Comparison of ENCODE assay signal across 2 cellular contexts in the genomic region with DNA sequence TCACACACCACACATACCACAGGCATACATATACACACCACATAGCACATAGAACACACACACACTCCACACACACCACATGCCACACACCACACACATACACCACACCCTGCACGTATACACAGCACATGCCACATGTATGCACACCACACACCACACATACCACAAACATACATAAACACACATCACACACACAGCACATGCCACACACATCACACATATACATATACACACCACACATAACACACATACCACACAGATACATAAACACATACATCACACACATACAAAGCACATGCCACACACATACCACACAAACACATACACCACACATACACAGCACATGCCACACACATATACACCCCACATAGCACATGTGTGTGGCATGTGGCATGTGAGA.
TF ChIP-seq lines count a peak whose summit lies in the region.

No MANE protein-coding gene starts in this region.

TF ChIP-seq in HEK293, 187 proteins besides CTCF, POLR2A, EP300 and RAD21 (continued from another document):
- TF ChIP-seq ZNF239 (tag by site-specific recombination; IDR thresholded peaks at IDR 0.05): no peak
- no peak for TF ChIP-seq ZNF560 (tag by site-specific recombination; IDR thresholded peaks at IDR 0.05; ENCODE audit: borderline replicate concordance)
- TF ChIP-seq, protein P1, sequence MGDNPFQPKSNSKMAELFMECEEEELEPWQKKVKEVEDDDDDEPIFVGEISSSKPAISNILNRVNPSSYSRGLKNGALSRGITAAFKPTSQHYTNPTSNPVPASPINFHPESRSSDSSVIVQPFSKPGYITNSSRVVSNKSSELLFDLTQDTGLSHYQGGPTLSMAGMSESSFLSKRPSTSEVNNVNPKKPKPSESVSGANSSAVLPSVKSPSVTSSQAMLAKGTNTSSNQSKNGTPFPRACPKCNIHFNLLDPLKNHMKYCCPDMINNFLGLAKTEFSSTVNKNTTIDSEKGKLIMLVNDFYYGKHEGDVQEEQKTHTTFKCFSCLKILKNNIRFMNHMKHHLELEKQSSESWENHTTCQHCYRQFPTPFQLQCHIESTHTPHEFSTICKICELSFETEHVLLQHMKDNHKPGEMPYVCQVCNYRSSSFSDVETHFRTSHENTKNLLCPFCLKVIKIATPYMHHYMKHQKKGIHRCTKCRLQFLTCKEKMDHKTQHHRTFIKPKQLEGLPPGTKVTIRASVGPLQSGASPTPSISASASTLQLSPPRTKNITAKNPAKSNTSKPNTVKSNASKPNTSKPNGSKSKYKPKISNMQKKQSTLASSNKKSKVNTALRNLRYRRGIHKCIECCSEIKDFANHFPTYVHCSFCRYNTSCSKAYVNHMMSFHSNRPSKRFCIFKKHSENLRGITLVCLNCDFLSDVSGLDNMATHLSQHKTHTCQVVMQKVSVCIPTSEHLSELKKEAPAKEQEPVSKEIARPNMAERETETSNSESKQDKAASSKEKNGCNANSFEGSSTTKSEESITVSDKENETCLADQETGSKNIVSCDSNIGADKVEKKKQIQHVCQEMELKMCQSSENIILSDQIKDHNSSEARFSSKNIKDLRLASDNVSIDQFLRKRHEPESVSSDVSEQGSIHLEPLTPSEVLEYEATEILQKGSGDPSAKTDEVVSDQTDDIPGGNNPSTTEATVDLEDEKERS (tag by site-specific recombination; IDR thresholded peaks at IDR 0.05): no peak
- TF ChIP-seq ZNF473 (tag by site-specific recombination; IDR thresholded peaks at IDR 0.05): 0 out of 2 replicates have a peak, but pooled peaks have one; percentile 47
- no peak for TF ChIP-seq ZNF658 (tag by site-specific recombination; IDR thresholded peaks at IDR 0.05)
- TF ChIP-seq ZNF521 (tag by site-specific recombination; IDR thresholded peaks at IDR 0.05): 0 out of 2 replicates have a peak, but pooled peaks have one; percentile 53
- TF ChIP-seq, protein P2, sequence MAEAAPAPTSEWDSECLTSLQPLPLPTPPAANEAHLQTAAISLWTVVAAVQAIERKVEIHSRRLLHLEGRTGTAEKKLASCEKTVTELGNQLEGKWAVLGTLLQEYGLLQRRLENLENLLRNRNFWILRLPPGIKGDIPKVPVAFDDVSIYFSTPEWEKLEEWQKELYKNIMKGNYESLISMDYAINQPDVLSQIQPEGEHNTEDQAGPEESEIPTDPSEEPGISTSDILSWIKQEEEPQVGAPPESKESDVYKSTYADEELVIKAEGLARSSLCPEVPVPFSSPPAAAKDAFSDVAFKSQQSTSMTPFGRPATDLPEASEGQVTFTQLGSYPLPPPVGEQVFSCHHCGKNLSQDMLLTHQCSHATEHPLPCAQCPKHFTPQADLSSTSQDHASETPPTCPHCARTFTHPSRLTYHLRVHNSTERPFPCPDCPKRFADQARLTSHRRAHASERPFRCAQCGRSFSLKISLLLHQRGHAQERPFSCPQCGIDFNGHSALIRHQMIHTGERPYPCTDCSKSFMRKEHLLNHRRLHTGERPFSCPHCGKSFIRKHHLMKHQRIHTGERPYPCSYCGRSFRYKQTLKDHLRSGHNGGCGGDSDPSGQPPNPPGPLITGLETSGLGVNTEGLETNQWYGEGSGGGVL (tag by site-specific recombination; IDR thresholded peaks at IDR 0.05): no peak
- TF ChIP-seq YY1 (tag by site-specific recombination; IDR thresholded peaks at IDR 0.05): no peak
- TF ChIP-seq, protein P3, sequence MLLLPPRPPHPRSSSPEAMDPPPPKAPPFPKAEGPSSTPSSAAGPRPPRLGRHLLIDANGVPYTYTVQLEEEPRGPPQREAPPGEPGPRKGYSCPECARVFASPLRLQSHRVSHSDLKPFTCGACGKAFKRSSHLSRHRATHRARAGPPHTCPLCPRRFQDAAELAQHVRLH (tag by site-specific recombination; IDR thresholded peaks at IDR 0.05): no peak

TF ChIP-seq in K562, 482 proteins besides CTCF, POLR2A, EP300 and RAD21 (continued from another document):
- no peak for TF ChIP-seq TAF15 (IDR thresholded peaks at IDR 0.05; ENCODE audit: low read depth, low read length)
- TF ChIP-seq CREB1 (IDR thresholded peaks at IDR 0.05): no peak
- no peak for TF ChIP-seq CREB1 (CRISPR knock-in tag; IDR thresholded peaks at IDR 0.05)
- TF ChIP-seq PHF20 (IDR thresholded peaks at IDR 0.05; ENCODE audit: partially characterized antibody): peak; percentile 56
- no peak for TF ChIP-seq SMC3 (conservative IDR thresholded peaks at IDR 0.05; ENCODE audit: insufficient read depth, low read depth, low read length)
- TF ChIP-seq ZEB2 (IDR thresholded peaks at IDR 0.05): no peak
- TF ChIP-seq, protein P4, sequence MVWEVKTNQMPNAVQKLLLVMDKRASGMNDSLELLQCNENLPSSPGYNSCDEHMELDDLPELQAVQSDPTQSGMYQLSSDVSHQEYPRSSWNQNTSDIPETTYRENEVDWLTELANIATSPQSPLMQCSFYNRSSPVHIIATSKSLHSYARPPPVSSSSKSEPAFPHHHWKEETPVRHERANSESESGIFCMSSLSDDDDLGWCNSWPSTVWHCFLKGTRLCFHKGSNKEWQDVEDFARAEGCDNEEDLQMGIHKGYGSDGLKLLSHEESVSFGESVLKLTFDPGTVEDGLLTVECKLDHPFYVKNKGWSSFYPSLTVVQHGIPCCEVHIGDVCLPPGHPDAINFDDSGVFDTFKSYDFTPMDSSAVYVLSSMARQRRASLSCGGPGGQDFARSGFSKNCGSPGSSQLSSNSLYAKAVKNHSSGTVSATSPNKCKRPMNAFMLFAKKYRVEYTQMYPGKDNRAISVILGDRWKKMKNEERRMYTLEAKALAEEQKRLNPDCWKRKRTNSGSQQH (CRISPR knock-in tag; IDR thresholded peaks at IDR 0.05): peak; percentile 67; the same call in 1 of the 2 replicates
- TF ChIP-seq, protein P5, sequence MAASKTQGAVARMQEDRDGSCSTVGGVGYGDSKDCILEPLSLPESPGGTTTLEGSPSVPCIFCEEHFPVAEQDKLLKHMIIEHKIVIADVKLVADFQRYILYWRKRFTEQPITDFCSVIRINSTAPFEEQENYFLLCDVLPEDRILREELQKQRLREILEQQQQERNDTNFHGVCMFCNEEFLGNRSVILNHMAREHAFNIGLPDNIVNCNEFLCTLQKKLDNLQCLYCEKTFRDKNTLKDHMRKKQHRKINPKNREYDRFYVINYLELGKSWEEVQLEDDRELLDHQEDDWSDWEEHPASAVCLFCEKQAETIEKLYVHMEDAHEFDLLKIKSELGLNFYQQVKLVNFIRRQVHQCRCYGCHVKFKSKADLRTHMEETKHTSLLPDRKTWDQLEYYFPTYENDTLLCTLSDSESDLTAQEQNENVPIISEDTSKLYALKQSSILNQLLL (CRISPR knock-in tag; IDR thresholded peaks at IDR 0.05; ENCODE audit: borderline replicate concordance): no peak
- no peak for TF ChIP-seq NFE2L1 (tag; IDR thresholded peaks at IDR 0.05; ENCODE audit: borderline replicate concordance, low read depth)
- no peak for TF ChIP-seq NR4A1 (CRISPR knock-in tag; IDR thresholded peaks at IDR 0.05)
- no peak for TF ChIP-seq NR4A1 (tag; IDR thresholded peaks at IDR 0.05)
- no peak for TF ChIP-seq TSC22D4 (tag; IDR thresholded peaks at IDR 0.05)
- TF ChIP-seq YBX1 (IDR thresholded peaks at IDR 0.05): no peak
- TF ChIP-seq HLTF (IDR thresholded peaks at IDR 0.05): 0 out of 2 replicates have a peak, but pooled peaks have one; percentile 57
- TF ChIP-seq PHF21A (IDR thresholded peaks at IDR 0.05; ENCODE audit: borderline replicate concordance, low read depth): no peak
- no peak for TF ChIP-seq ZNF184 (CRISPR knock-in tag; IDR thresholded peaks at IDR 0.05)
- TF ChIP-seq ZNF589 (CRISPR knock-in tag; IDR thresholded peaks at IDR 0.05; ENCODE audit: low read depth): no peak
- TF ChIP-seq, protein P6, sequence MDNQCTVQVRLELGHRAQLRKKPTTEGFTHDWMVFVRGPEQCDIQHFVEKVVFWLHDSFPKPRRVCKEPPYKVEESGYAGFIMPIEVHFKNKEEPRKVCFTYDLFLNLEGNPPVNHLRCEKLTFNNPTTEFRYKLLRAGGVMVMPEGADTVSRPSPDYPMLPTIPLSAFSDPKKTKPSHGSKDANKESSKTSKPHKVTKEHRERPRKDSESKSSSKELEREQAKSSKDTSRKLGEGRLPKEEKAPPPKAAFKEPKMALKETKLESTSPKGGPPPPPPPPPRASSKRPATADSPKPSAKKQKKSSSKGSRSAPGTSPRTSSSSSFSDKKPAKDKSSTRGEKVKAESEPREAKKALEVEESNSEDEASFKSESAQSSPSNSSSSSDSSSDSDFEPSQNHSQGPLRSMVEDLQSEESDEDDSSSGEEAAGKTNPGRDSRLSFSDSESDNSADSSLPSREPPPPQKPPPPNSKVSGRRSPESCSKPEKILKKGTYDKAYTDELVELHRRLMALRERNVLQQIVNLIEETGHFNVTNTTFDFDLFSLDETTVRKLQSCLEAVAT (IDR thresholded peaks at IDR 0.05): 0 out of 4 replicates have a peak, but pooled peaks have one; percentile 22 to 45
- TF ChIP-seq PURB (CRISPR knock-in tag; IDR thresholded peaks at IDR 0.05; ENCODE audit: low read depth): no peak
- TF ChIP-seq NCOA2 (IDR thresholded peaks at IDR 0.05; ENCODE audit: partially characterized antibody in 2 of 2): no peak
- TF ChIP-seq HDAC1 (IDR thresholded peaks at IDR 0.05): 0 out of 4 replicates have a peak, but pooled peaks of 1 of the 2 experiments have one; percentile 20
- TF ChIP-seq STAT5B (CRISPR knock-in tag; IDR thresholded peaks at IDR 0.05): no peak
- TF ChIP-seq PTTG1 (tag; IDR thresholded peaks at IDR 0.05; ENCODE audit: low read depth): no peak
- TF ChIP-seq SNRNP70 (optimal IDR thresholded peaks at IDR 0.05; ENCODE audit: low read depth, low read length): no peak
- TF ChIP-seq, protein P7, sequence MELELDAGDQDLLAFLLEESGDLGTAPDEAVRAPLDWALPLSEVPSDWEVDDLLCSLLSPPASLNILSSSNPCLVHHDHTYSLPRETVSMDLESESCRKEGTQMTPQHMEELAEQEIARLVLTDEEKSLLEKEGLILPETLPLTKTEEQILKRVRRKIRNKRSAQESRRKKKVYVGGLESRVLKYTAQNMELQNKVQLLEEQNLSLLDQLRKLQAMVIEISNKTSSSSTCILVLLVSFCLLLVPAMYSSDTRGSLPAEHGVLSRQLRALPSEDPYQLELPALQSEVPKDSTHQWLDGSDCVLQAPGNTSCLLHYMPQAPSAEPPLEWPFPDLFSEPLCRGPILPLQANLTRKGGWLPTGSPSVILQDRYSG (tag; conservative IDR thresholded peaks at IDR 0.05; ENCODE audit: low read depth): no peak
- TF ChIP-seq RAD51 (IDR thresholded peaks at IDR 0.05; ENCODE audit: borderline replicate concordance, low read depth): no peak
- TF ChIP-seq PRPF4 (IDR thresholded peaks at IDR 0.05; ENCODE audit: insufficient read depth, low read depth, low read length, poor library complexity, severe bottlenecking): no peak
